ENCODE assay signal across 10 cellular contexts in genomic region chr3:126083138-126083445, GRCh38. TPM values are rescaled to one million over a fixed set of nuclear protein-coding genes. Genes with fewer than 3 reads are reported as not detected.
DNase-seq lines count a peak whose midpoint lies in the region; ATAC-seq, FAIRE-seq and TF ChIP-seq lines count a peak whose summit lies in the region.
"Had no signal": no experiment of that assay in that cellular context is flagged by ENCODE, and none has a peak within 500 bp of the region (broad histone marks: within the 10 kb centered on the region; RNA-seq: fewer than 3 reads in every experiment).

No MANE protein-coding gene starts in this region.

- H3K27me3 ChIP-seq in A673 (replicated peaks; ENCODE audit: insufficient read depth, low read depth, low read length, poor library complexity): no peaks in the 10 kb centered on the region
- H3K27me3 ChIP-seq in bronchial epithelial cell (ENCODE audit: control insufficient read depth, insufficient read depth, low read length): no peaks in the 10 kb centered on the region
- H3K27me3 ChIP-seq in mononuclear cell (ENCODE audit: insufficient read depth, low read length): no peaks in the 10 kb centered on the region

- H3K36me3 ChIP-seq in A673 (ENCODE audit: insufficient read depth, low read length, poor library complexity, severe bottlenecking): no peaks in the 10 kb centered on the region
- no peaks in the 10 kb centered on the region for H3K36me3 ChIP-seq in bronchial epithelial cell (ENCODE audit: control insufficient read depth, insufficient read depth, low read length)

- H3K4me1 ChIP-seq in A673 (ENCODE audit: insufficient read depth, low read length, poor library complexity, severe bottlenecking) (peaks cover 6% of the 10 kb centered on the region), mononuclear cell (ENCODE audit: insufficient read depth, low read length) (peaks cover 19% of the 10 kb centered on the region)

- POLR2A ChIA-PET in A673 (lab: Charles Lee; ENCODE audit: low non-redundant PET): no interaction called here

- intact Hi-C loops in A673 (cut with micrococcal nuclease; ENCODE audit: unreplicated experiment): no loop called here

- peak overlapping the region; percentile 73 for H3K27ac ChIP-seq in A673 (ENCODE audit: low read depth, low read length, poor library complexity, severe bottlenecking)

- CTCF ChIA-PET in A673 (lab: Charles Lee): no interaction called here

- ATAC-seq in GM19463 (IDR thresholded peaks at IDR 0.05; ENCODE audit: unreplicated experiment): no peak

- H3K9me3 ChIP-seq in A673 (ENCODE audit: low read depth, low read length, poor library complexity, severe bottlenecking): peaks cover 18% of the 10 kb centered on the region
- no peaks in the 10 kb centered on the region for H3K9me3 ChIP-seq in mononuclear cell (ENCODE audit: low read depth, low read length)

- no peak for FAIRE-seq in bronchial epithelial cell (lab: Jason Lieb, UNC)
- FAIRE-seq: TTC549 had no signal

- TF ChIP-seq CTCF in A673 (conservative IDR thresholded peaks at IDR 0.05; ENCODE audit: low read depth, low read length) (no peak), bronchial epithelial cell (IDR thresholded peaks at IDR 0.05; ENCODE audit: insufficient read depth, low read length, severe bottlenecking) (no peak)

- DNase-seq in A673 (ENCODE audit: low spot score) (no peak), HT-29 (ENCODE audit: low spot score) (peak; percentile 11), bronchial epithelial cell (ENCODE audit: low read depth) (no peak), NCI-H774 (lab: John Stamatoyannopoulos, UW) (no peak), cerebellar cortex (ENCODE audit: low spot score) (no peak)
- DNase-seq in stimulated activated naive CD4-positive, alpha-beta T cell treated with Interleukin-2 at 50 U/mL for 16 hours (lab: John Stamatoyannopoulos, UW): no peak
- DNase-seq: stimulated activated CD4-positive, alpha-beta T cell treated with anti-CD3 and anti-CD28 coated beads, Interleukin-4, amount 100 ng/mL, for 1 hour had no signal

- BruUV-seq in A673 (replicated peaks; lab: Mats Ljungman, UMichigan): no TSS peak

- peak overlapping the region; percentile 66 for H3K4me3 ChIP-seq in A673 (ENCODE audit: low read depth, low read length, poor library complexity, severe bottlenecking)
- peak overlapping the region; percentile 62 for H3K4me3 ChIP-seq in bronchial epithelial cell (ENCODE audit: low read depth, low read length)
- H3K4me3 ChIP-seq in mononuclear cell (ENCODE audit: low read length): peak overlapping the region; percentile 59

RNA-seq across cellular contexts. Expression of gene SLC41A3, which starts 0.8 kb away (rescaled TPM):
- total RNA-seq in A673 (2021): 56.5 and 62.8 TPM in 2 replicates
- 97.9 and 117 TPM in 2 replicates for total RNA-seq in HT-29 (2014; rRNA removed; shearing (Covaris generic))
- total RNA-seq in bronchial epithelial cell: 40.1 and 61.6 TPM in 2 replicates
- 25.3 TPM for total RNA-seq in mononuclear cell
